26 cellular contexts compared by ENCODE assay signal in the genomic region with DNA sequence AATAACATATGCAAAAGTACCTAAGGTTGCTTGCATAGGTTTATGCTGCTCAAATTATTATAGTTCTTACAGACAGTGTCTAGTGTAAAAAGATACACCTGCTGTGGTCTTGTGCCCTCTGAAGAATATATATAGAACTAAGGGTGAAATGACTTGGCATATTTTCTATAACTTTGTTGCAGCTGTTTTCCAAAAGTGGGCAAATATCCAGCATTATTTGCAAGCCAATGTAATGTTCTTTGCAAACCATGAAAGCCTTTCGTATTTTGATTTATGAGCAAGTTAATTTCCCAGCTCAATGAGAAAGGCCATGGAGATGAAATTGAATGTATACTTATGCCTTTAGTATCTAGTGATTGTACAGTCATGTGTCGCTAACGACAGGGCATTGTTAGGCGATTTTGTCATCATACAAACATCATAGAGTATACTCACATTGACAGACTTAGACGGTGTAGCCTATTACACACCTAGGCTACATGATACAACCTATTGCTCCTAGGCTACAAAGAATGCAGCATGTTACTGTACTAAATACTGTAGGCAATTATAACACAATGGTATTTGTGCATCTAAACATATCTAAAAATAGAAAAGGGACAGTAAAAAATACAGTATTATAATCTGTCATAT.
"Had no signal": no experiment of that assay in that cellular context is flagged by ENCODE, and none has a peak within 500 bp of the region (broad histone marks: within the 10 kb centered on the region; RNA-seq: fewer than 3 reads in every experiment).

No MANE protein-coding gene starts in this region.

- H3K27me3 ChIP-seq: ascending aorta, body of pancreas had no signal

- H3K36me3 ChIP-seq: ascending aorta had no signal

- DNase-seq: activated B cell treated with CpG ODN at 0.5 μM for 24 hours; activated CD4-positive, alpha-beta T cell treated with anti-CD3 and anti-CD28 coated beads for 1 hour; activated CD4-positive, alpha-beta T cell treated with anti-CD3 and anti-CD28 coated beads, Interleukin-2, amount 10 ng/mL, durations not matched to agents 24 days and 14 days; activated CD4-positive, alpha-beta T cell treated with anti-CD3 and anti-CD28 coated beads, Interleukin-2, amount 50 U/mL, for 48 hours; activated CD8-positive, alpha-beta memory T cell treated with anti-CD3 and anti-CD28 coated beads, Interleukin-2, amount 10 ng/mL, durations not matched to agents 7 days and 5 days; activated effector memory CD4-positive, alpha-beta T cell treated with Interleukin-2 at 50 U/mL for 16 hours; activated naive CD4-positive, alpha-beta T cell; activated T-cell treated with anti-CD3 and anti-CD28 coated beads, Interleukin-2, amount 50 U/mL, for 24 hours; amniotic stem cell; body of pancreas; central memory CD4-positive, alpha-beta T cell; Karpas-422; NCI-H1048; NCI-H1436 treated with DMSO at 0.1 percent for 48 hours; NCI-H187; NCI-H2171; NCI-H345; NCI-H510A; NCI-H526 treated with DMSO at 0.1 percent for 48 hours; PC-3; SIG-M5; T-cell; T-helper 2 cell; T1000 had no signal

- H3K4me3 ChIP-seq: ascending aorta, body of pancreas, SK-N-MC had no signal

- H3K9me3 ChIP-seq: ascending aorta, body of pancreas had no signal

- ATAC-seq: activated CD8-positive, alpha-beta memory T cell treated with anti-CD3 and anti-CD28 coated beads, Interleukin-2, amount 10 ng/mL, durations not matched to agents 7 days and 5 days; body of pancreas; PC-3; T-cell had no signal

- H3K27ac ChIP-seq: ascending aorta, body of pancreas, SK-N-MC had no signal

- H3K4me1 ChIP-seq: body of pancreas had no signal
